9 cellular contexts compared by ENCODE assay signal in genomic region chr12:6735448-6736191, GRCh38. TPM values are rescaled to one million over a fixed set of nuclear protein-coding genes. Genes with fewer than 3 reads are reported as not detected.
DNase-seq lines count a peak whose midpoint lies in the region; ATAC-seq and TF ChIP-seq lines count a peak whose summit lies in the region.
"Had no signal": no experiment of that assay in that cellular context is flagged by ENCODE, and none has a peak within 500 bp of the region (broad histone marks: within the 10 kb centered on the region; RNA-seq: fewer than 3 reads in every experiment).

No MANE protein-coding gene starts in this region.

- H4K91ac ChIP-seq in H9 (ENCODE audit: insufficient read length, low read depth, low read length) (no peak overlapping the region), neuronal stem cell (ENCODE audit: low read depth, low read length, poor library complexity) (no peak overlapping the region)

- peak; percentile 85 for ATAC-seq in activated T-helper 17 cell treated with anti-CD3 and anti-CD28 coated beads, Interleukin-2, amount 50 U/mL, for 72 hours (replicated peaks)
- ATAC-seq in GM18870 (IDR thresholded peaks at IDR 0.05; ENCODE audit: unreplicated experiment) = no peak

- DNase-seq in H9 (peak; percentile 74), NCI-H774 (lab: John Stamatoyannopoulos, UW) (peak; percentile 50), fibroblast of the conjunctiva (ENCODE audit: low read depth) (peak; percentile 40), neuronal stem cell (ENCODE audit: low spot score) (no peak), COLO829 (ENCODE audit: low spot score) (no peak)

- H3T11ph ChIP-seq in H9 (ENCODE audit: low read length) = no peak overlapping the region

- H3K36me3 ChIP-seq in neuronal stem cell (replicated peaks in 1 of 2; ENCODE audit: control insufficient read depth in 2 of 2, insufficient read depth in 2 of 2, low read length in 2 of 2) = peaks cover 11 to 23% of the 10 kb centered on the region in 2 donors

- H3K4ac ChIP-seq in H9 (ENCODE audit: low read depth, low read length) (no peak overlapping the region), neuronal stem cell (ENCODE audit: low read length) (no peak overlapping the region)

- no peaks in the 10 kb centered on the region for H3K79me2 ChIP-seq in H9 (ENCODE audit: insufficient read depth, low read length)

- H4K5ac ChIP-seq in H9 (ENCODE audit: insufficient read length, low read depth, low read length) = no peak overlapping the region

- H3K9me3 ChIP-seq in H9 (ENCODE audit: control insufficient read depth, low read depth, low read length) = no peaks in the 10 kb centered on the region
- no peaks in the 10 kb centered on the region for H3K9me3 ChIP-seq in neuronal stem cell (replicated peaks in 1 of 2; ENCODE audit: control insufficient read depth in 2 of 2, insufficient read depth in 1 of 2, low read depth in 1 of 2, low read length in 2 of 2)

- no peak overlapping the region for H3K4me3 Mint-ChIP-seq in H9
- no peak overlapping the region for H3K4me3 Mint-ChIP-seq in activated T-helper 17 cell treated with anti-CD3 and anti-CD28 coated beads, Interleukin-2, amount 50 U/mL, for 72 hours

- WGBS in H9 (ENCODE audit: extremely low coverage, insufficient read length, low lambda C conversion rate) = no CpG with 5 or more reads among the region's 8 CpGs
- WGBS in neuronal stem cell (ENCODE audit: extremely low coverage in 2 of 2, insufficient read length in 2 of 2, insufficient replicate concordance in 1 of 2), 2 donors = no CpG with 5 or more reads among the region's 8 CpGs

- H2BK5ac ChIP-seq in H9 (ENCODE audit: insufficient read length, low read length) (no peak overlapping the region), neuronal stem cell (ENCODE audit: low read length) (no peak overlapping the region)

- H3K27me3 ChIP-seq in H9 (ENCODE audit: insufficient read depth, low read length) = no peaks in the 10 kb centered on the region
- H3K27me3 ChIP-seq in neuronal stem cell (ENCODE audit: control insufficient read depth in 3 of 3, insufficient read depth in 3 of 3, low read depth in 1 of 3, low read length in 3 of 3) = no peaks in the 10 kb centered on the region

- no peaks in the 10 kb centered on the region for H3K23me2 ChIP-seq in H9 (ENCODE audit: insufficient read length, low read depth, low read length, poor library complexity, severe bottlenecking)

- peaks cover 4 to 7% of the 10 kb centered on the region in 2 experiments; a peak in 3 of 4 replicates for H3K4me1 Mint-ChIP-seq in H9
- H3K4me1 Mint-ChIP-seq in activated T-helper 17 cell treated with anti-CD3 and anti-CD28 coated beads, Interleukin-2, amount 50 U/mL, for 72 hours = peaks cover 9% of the 10 kb centered on the region

- H3K56ac ChIP-seq in H9 (ENCODE audit: insufficient read length, low read depth, low read length) = no peak overlapping the region

- H3K4me2 ChIP-seq in H9 (ENCODE audit: insufficient read depth, insufficient read length, low read length) (no peak overlapping the region), neuronal stem cell (ENCODE audit: insufficient read depth, low read length, poor library complexity, severe bottlenecking) (no peak overlapping the region)

- no peaks in the 10 kb centered on the region for H3K9me3 Mint-ChIP-seq in H9
- H3K9me3 Mint-ChIP-seq in activated T-helper 17 cell treated with anti-CD3 and anti-CD28 coated beads, Interleukin-2, amount 50 U/mL, for 72 hours = no peaks in the 10 kb centered on the region

- H2BK15ac ChIP-seq in H9 (ENCODE audit: low read depth, low read length) (no peak overlapping the region), neuronal stem cell (ENCODE audit: low read length) (no peak overlapping the region)

- TF ChIP-seq CTCF in C4-2B (conservative IDR thresholded peaks at IDR 0.05) = peak; percentile 94
- TF ChIP-seq CTCF in H9 (conservative IDR thresholded peaks at IDR 0.05) = peak; percentile 80

- H2AK5ac ChIP-seq in H9 (ENCODE audit: insufficient read length, low read length) (no peak overlapping the region), neuronal stem cell (ENCODE audit: low read depth, low read length) (no peak overlapping the region)

- peak overlapping the region; percentile 50 for H3K27ac ChIP-seq in C4-2B
- no peak overlapping the region for H3K27ac ChIP-seq in H9 (ENCODE audit: insufficient read length, low read depth, low read length)
- H3K27ac ChIP-seq in neuronal stem cell (replicated peaks; ENCODE audit: low read length) = no peak overlapping the region
- H3K27ac ChIP-seq: skin epidermis had no signal

- H3K27me3 Mint-ChIP-seq in H9 (ENCODE audit: low read depth) = no peaks in the 10 kb centered on the region
- no peaks in the 10 kb centered on the region for H3K27me3 Mint-ChIP-seq in activated T-helper 17 cell treated with anti-CD3 and anti-CD28 coated beads, Interleukin-2, amount 50 U/mL, for 72 hours

- H3K9ac ChIP-seq in H9 (ENCODE audit: extremely low read depth, insufficient read length, low read length) (no peak overlapping the region), neuronal stem cell (ENCODE audit: low read depth, low read length, poor library complexity) (no peak overlapping the region)

- no peaks in the 10 kb centered on the region for H4K20me1 ChIP-seq in H9 (ENCODE audit: control insufficient read depth, insufficient read depth, insufficient read length)

- H2BK12ac ChIP-seq in H9 (ENCODE audit: insufficient read length, low read depth, low read length) (no peak overlapping the region), neuronal stem cell (ENCODE audit: low read length) (no peak overlapping the region)

- H2BK120ac ChIP-seq in H9 (ENCODE audit: low read depth, low read length, poor library complexity, severe bottlenecking) (no peak overlapping the region), neuronal stem cell (ENCODE audit: low read depth, low read length) (no peak overlapping the region)

- no peak overlapping the region for H3K14ac ChIP-seq in H9 (ENCODE audit: insufficient read depth, low read length)
- H3K14ac ChIP-seq in neuronal stem cell (ENCODE audit: low read length) = no peak overlapping the region

- H3K23ac ChIP-seq in H9 (ENCODE audit: insufficient read length, low read depth, low read length) (no peak overlapping the region), neuronal stem cell (ENCODE audit: low read depth, low read length, poor library complexity) (no peak overlapping the region)

- no peak overlapping the region for H2AFZ ChIP-seq in H9 (ENCODE audit: low read length)
- peak overlapping the region; percentile 42 for H2AFZ ChIP-seq in neuronal stem cell (ENCODE audit: low read length)

- H3K27ac Mint-ChIP-seq in H9 = peak overlapping the region in 2 of 3 experiments; percentile 42 to 49; a peak in 4 of 7 replicates
- peak overlapping the region; percentile 77 for H3K27ac Mint-ChIP-seq in activated T-helper 17 cell treated with anti-CD3 and anti-CD28 coated beads, Interleukin-2, amount 50 U/mL, for 72 hours

- H2BK20ac ChIP-seq in H9 (ENCODE audit: low read depth, low read length, poor library complexity, severe bottlenecking) = no peak overlapping the region

- H3K4me1 ChIP-seq in H9 (ENCODE audit: insufficient read depth, low read length) (no peaks in the 10 kb centered on the region), neuronal stem cell (ENCODE audit: control insufficient read depth in 2 of 2, insufficient read depth in 1 of 2, low read depth in 1 of 2, low read length in 2 of 2) (peaks cover 0 to 8% of the 10 kb centered on the region in 2 donors)

- no peaks in the 10 kb centered on the region for H3K79me1 ChIP-seq in H9 (ENCODE audit: insufficient read depth, low read depth, low read length, poor library complexity, severe bottlenecking)
- H3K79me1 ChIP-seq in neuronal stem cell (ENCODE audit: low read depth, low read length) = peaks cover 1% of the 10 kb centered on the region

- H3K4me3 ChIP-seq in neuronal stem cell (ENCODE audit: low read length in 2 of 2) = no peak overlapping the region
- H3K4me3 ChIP-seq: skin epidermis had no signal

- H4K8ac ChIP-seq in H9 (replicated peaks; ENCODE audit: insufficient read length, low read depth, low read length) (no peak overlapping the region), neuronal stem cell (ENCODE audit: low read depth, low read length) (no peak overlapping the region)

- H3K18ac ChIP-seq in H9 (ENCODE audit: insufficient read length, low read depth, low read length) (no peak overlapping the region), neuronal stem cell (ENCODE audit: low read length) (no peak overlapping the region)

- H3K36me3 Mint-ChIP-seq in H9 (ENCODE audit: insufficient read depth in 1 of 3, low read depth in 3 of 3) = peaks cover 6 to 9% (median 7%) of the 10 kb centered on the region in 3 experiments; a peak in 6 of 7 replicates
- H3K36me3 Mint-ChIP-seq in activated T-helper 17 cell treated with anti-CD3 and anti-CD28 coated beads, Interleukin-2, amount 50 U/mL, for 72 hours (ENCODE audit: low read depth) = peaks cover 30% of the 10 kb centered on the region

RNA-seq across cellular contexts. Expression of gene COPS7A, which starts 11.8 kb away (rescaled TPM):
- 34.2 and 35.9 TPM in 2 replicates for total RNA-seq in H9 (2021)
- 10 to 100 TPM; 36.5 to 38.7 TPM for total RNA-seq in activated T-helper 17 cell treated with anti-CD3 and anti-CD28 coated beads, Interleukin-2, amount 50 U/mL, for 72 hours
- 24.4 TPM for polyA plus RNA-seq in neuronal stem cell (2013, experiment 1 of 2)
- 23.7 TPM for polyA plus RNA-seq in neuronal stem cell (2013, experiment 2 of 2)

RNA-seq across cellular contexts. Expression of gene MLF2, which starts 17.3 kb away (rescaled TPM):
- 244 and 258 TPM in 2 replicates for total RNA-seq in H9 (2021)
- 100 to 1,000 TPM; 132 to 279 TPM for total RNA-seq in activated T-helper 17 cell treated with anti-CD3 and anti-CD28 coated beads, Interleukin-2, amount 50 U/mL, for 72 hours
- 158 TPM for polyA plus RNA-seq in neuronal stem cell (2013, experiment 1 of 2)
- polyA plus RNA-seq in neuronal stem cell (2013, experiment 2 of 2) = 152 TPM

RNA-seq across cellular contexts. Expression of gene PTMS, which starts 30.5 kb away (rescaled TPM):
- 422 and 438 TPM in 2 replicates for total RNA-seq in H9 (2021)
- total RNA-seq in activated T-helper 17 cell treated with anti-CD3 and anti-CD28 coated beads, Interleukin-2, amount 50 U/mL, for 72 hours = 100 to 1,000 TPM in 1 of 2 donors, 10 to 100 TPM in 1; 71.3 to 161 TPM
- polyA plus RNA-seq in neuronal stem cell (2013, experiment 1 of 2) = 2,422 TPM
- polyA plus RNA-seq in neuronal stem cell (2013, experiment 2 of 2) = 2,254 TPM

RNA-seq across cellular contexts. Expression of gene PIANP, which starts 35.0 kb away (rescaled TPM):
- total RNA-seq in H9 (2021) = 5.2 and 6.6 TPM in 2 replicates
- total RNA-seq in activated T-helper 17 cell treated with anti-CD3 and anti-CD28 coated beads, Interleukin-2, amount 50 U/mL, for 72 hours = 1 to 10 TPM in 1 of 2 donors, under 1 TPM in 1; 0.41 to 1.4 TPM
- 30.7 TPM for polyA plus RNA-seq in neuronal stem cell (2013, experiment 1 of 2)
- 30.4 TPM for polyA plus RNA-seq in neuronal stem cell (2013, experiment 2 of 2)

RNA-seq across cellular contexts. Expression of gene LAG3, which starts 36.7 kb away (rescaled TPM):
- total RNA-seq in H9 (2021) = 1.7 and 2.2 TPM in 2 replicates
- 100 to 1,000 TPM in 1 of 2 donors, 10 to 100 TPM in 1; 45.6 to 206 TPM for total RNA-seq in activated T-helper 17 cell treated with anti-CD3 and anti-CD28 coated beads, Interleukin-2, amount 50 U/mL, for 72 hours
- 4.6 TPM for polyA plus RNA-seq in neuronal stem cell (2013, experiment 1 of 2)
- polyA plus RNA-seq in neuronal stem cell (2013, experiment 2 of 2) = 4.9 TPM

Comparison
In these comparisons a context has a peak if more than half of its experiments do, and no peak if none do; other contexts are left out.
1. DNase-seq: peak in H9 (single experiment), NCI-H774 (single experiment) and fibroblast of the conjunctiva (single experiment); none in neuronal stem cell (single experiment) and COLO829 (single experiment).